Comparison of ENCODE assay signal across 8 cellular contexts in genomic region chr4:48906283-48907173, GRCh38. TPM values are rescaled to one million over a fixed set of nuclear protein-coding genes. Genes with fewer than 3 reads are reported as not detected.
A peak's percentile ranks its signal among the peaks of the same experiment; 100 is the strongest.
DNase-seq lines count a peak whose midpoint lies in the region; ATAC-seq, FAIRE-seq and TF ChIP-seq lines count a peak whose summit lies in the region.

A gene with protein sequence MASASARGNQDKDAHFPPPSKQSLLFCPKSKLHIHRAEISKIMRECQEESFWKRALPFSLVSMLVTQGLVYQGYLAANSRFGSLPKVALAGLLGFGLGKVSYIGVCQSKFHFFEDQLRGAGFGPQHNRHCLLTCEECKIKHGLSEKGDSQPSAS (minus strand): TSS chr4:48906774. CDS start chr4:48904549, 2,225 bp downstream.

- peak; percentile 97 for ATAC-seq in GM21381 (IDR thresholded peaks at IDR 0.05; ENCODE audit: unreplicated experiment)
- peak; percentile 42 for ATAC-seq in foreskin keratinocyte
- peak; percentile 94 to 98 (median 96) for ATAC-seq in pancreas

- peak within 1 kb of the TSS; percentile 94 for H3K4me3 Mint-ChIP-seq in type B pancreatic cell

- no peaks in the 10 kb centered on the region for H3K27me3 ChIP-seq in HUES48 (ENCODE audit: control insufficient read depth, insufficient read depth, low read length)
- H3K27me3 ChIP-seq in NT2/D1 (ENCODE audit: insufficient read depth, insufficient read length), result no peaks in the 10 kb centered on the region
- H3K27me3 ChIP-seq in foreskin keratinocyte, result no peaks in the 10 kb centered on the region
- H3K27me3 ChIP-seq in pancreas, result no peaks in the 10 kb centered on the region

- H3K4me1 Mint-ChIP-seq in type B pancreatic cell (ENCODE audit: unreplicated experiment), result peaks cover 15% of the 10 kb centered on the region

- no peak for FAIRE-seq in pancreas (lab: Jason Lieb, UNC)

- WGBS in pancreas, 2 donors, result 4 to 5% methylated on average over 47 to 62 of the region's 62 CpGs

- H3K4me1 ChIP-seq in HUES48 (ENCODE audit: control insufficient read depth, insufficient read depth, low read length), result peaks cover 4% of the 10 kb centered on the region
- H3K4me1 ChIP-seq in NT2/D1 (ENCODE audit: insufficient read depth, insufficient read length), result peaks cover 5% of the 10 kb centered on the region
- peaks cover 41% of the 10 kb centered on the region for H3K4me1 ChIP-seq in foreskin keratinocyte
- H3K4me1 ChIP-seq in pancreas, result peaks cover 0 to 7% (median 6%) of the 10 kb centered on the region in 3 donors

- peaks cover 7% of the 10 kb centered on the region for H3K36me3 Mint-ChIP-seq in type B pancreatic cell

- TF ChIP-seq CTCF in foreskin keratinocyte (conservative IDR thresholded peaks at IDR 0.05) (peak; percentile 32), pancreas (IDR thresholded peaks at IDR 0.05) (no peak), type B pancreatic cell (conservative IDR thresholded peaks at IDR 0.05) (no peak)

- H3K9ac ChIP-seq in HUES48 (ENCODE audit: low read depth, low read length) (peak within 1 kb of the TSS; percentile 71), NT2/D1 (ENCODE audit: insufficient read length, low read depth) (peak within 1 kb of the TSS; percentile 77)

- no peaks in the 10 kb centered on the region for H3K9me3 Mint-ChIP-seq in type B pancreatic cell

- peak within 1 kb of the TSS; percentile 93 for H3K27ac Mint-ChIP-seq in type B pancreatic cell

- H3K36me3 ChIP-seq in HUES48 (ENCODE audit: control insufficient read depth, insufficient read depth, low read length) (peaks cover 27% of the 10 kb centered on the region), NT2/D1 (ENCODE audit: insufficient read depth, insufficient read length, low read length) (peaks cover 18% of the 10 kb centered on the region), pancreas (peaks cover 0 to 12% (median 4%) of the 10 kb centered on the region in 3 donors)

- H3K27me3 Mint-ChIP-seq in type B pancreatic cell, result no peaks in the 10 kb centered on the region

- no peaks in the 10 kb centered on the region for H3K9me3 ChIP-seq in HUES48 (ENCODE audit: control insufficient read depth, insufficient read depth, low read length)
- H3K9me3 ChIP-seq in NT2/D1 (ENCODE audit: insufficient read depth, low read length), result no peaks in the 10 kb centered on the region
- H3K9me3 ChIP-seq in pancreas, result no peaks in the 10 kb centered on the region

- DNase-seq in DMS 273 (lab: John Stamatoyannopoulos, UW; ENCODE audit: unreplicated experiment) (peak; percentile 86), NT2/D1 (ENCODE audit: low read depth, low spot score) (peak; percentile 38), foreskin keratinocyte (peak in 1 of 2 donors; percentile 57), pancreas (peak; percentile 81 to 92 (median 82)), type B pancreatic cell (ENCODE audit: extremely low spot score, unreplicated experiment) (peak; percentile 70)
- peak; percentile 69 to 76 for DNase-seq in activated T-helper 1 cell treated with anti-CD3 and anti-CD28 coated beads, Interleukin-2, amount 50 U/mL, for 16 hours (ENCODE audit: low read depth in 1 of 2, low spot score in 1 of 2)

- H3K27ac ChIP-seq in HUES48 (ENCODE audit: low read depth, low read length) (peak within 1 kb of the TSS; percentile 64), foreskin keratinocyte (peak within 1 kb of the TSS; percentile 86), pancreas (peak within 1 kb of the TSS; percentile 13 to 62 (median 46))

- H3K4me3 ChIP-seq in HUES48 (ENCODE audit: low read depth, low read length) (peak within 1 kb of the TSS; percentile 73), NT2/D1 (ENCODE audit: insufficient read length, low read depth) (peak within 1 kb of the TSS; percentile 59), pancreas (peak within 1 kb of the TSS; percentile 48 to 92 (median 80))

- intact Hi-C loops in pancreas (cut with DNase I), result no loop called here

RNA-seq across cellular contexts. Expression of the gene that starts here (rescaled TPM):
- total RNA-seq in foreskin keratinocyte, result 182 and 231 TPM in 2 replicates
- polyA plus RNA-seq in foreskin keratinocyte, result 346 and 453 TPM in 2 replicates
- 10 to 100 TPM; 15.5 to 32.9 (median 16.9) TPM for total RNA-seq in pancreas
- 10 to 100 TPM; 21.1 to 52.4 TPM for polyA plus RNA-seq in pancreas
- total RNA-seq in type B pancreatic cell (ENCODE audit: low replicate concordance), result 41.5 and 66.3 TPM in 2 replicates

Comparison
In these comparisons a context has a peak if more than half of its experiments do, and no peak if none do; other contexts are left out.
1. ATAC-seq: peak in every context shown above with its lines; median percentile 97 in GM21381; 96 in pancreas; 42 in foreskin keratinocyte.